8 cellular contexts compared by ENCODE assay signal in genomic region chr6:20211941-20212391, GRCh38. TPM values are rescaled to one million over a fixed set of nuclear protein-coding genes. Genes with fewer than 3 reads are reported as not detected.
DNase-seq lines count a peak whose midpoint lies in the region; ATAC-seq and TF ChIP-seq lines count a peak whose summit lies in the region.

No MANE protein-coding gene starts in this region.

- peak overlapping the region; percentile 84 to 94 (median 86) for H3K4me3 Mint-ChIP-seq in brain
- H3K4me3 Mint-ChIP-seq in stimulated activated naive B cell treated with anti-CD40 and anti-IgM and Interleukin-4, amounts not matched to agents 10 μg/mL and 1 μg/mL and 100 μg/mL, for 72 hours = peak overlapping the region; percentile 91

- no peak for TF ChIP-seq CTCF in brain (conservative IDR thresholded peaks at IDR 0.05)

- peak overlapping the region in 3 of 5 experiments; percentile 49 to 70 (median 55) for H3K27ac Mint-ChIP-seq in brain
- H3K27ac Mint-ChIP-seq in stimulated activated naive B cell treated with anti-CD40 and anti-IgM and Interleukin-4, amounts not matched to agents 10 μg/mL and 1 μg/mL and 100 μg/mL, for 72 hours = peak overlapping the region; percentile 49

- intact Hi-C loops in left colon (cut with DNase I, micrococcal nuclease) = loop anchor here in 1 of 2 donors (10.0 kb wide), 1 partner anchor 87 kb away; no protein-coding TSS in a partner anchor

- peak; percentile 24 for ATAC-seq in HG02943 (IDR thresholded peaks at IDR 0.05; ENCODE audit: low read depth, unreplicated experiment)
- peak; percentile 54 for ATAC-seq in left colon
- peak; percentile 31 to 49 for ATAC-seq in stimulated activated naive B cell treated with anti-CD40 and anti-IgM and Interleukin-4, amounts not matched to agents 10 μg/mL and 1 μg/mL and 100 μg/mL, for 72 hours (replicated peaks)

- peak; percentile 75 for DNase-seq in NCI-H82 (lab: John Stamatoyannopoulos, UW)
- no peak for DNase-seq in NCI-H82 treated with DMSO at 0.1 percent for 48 hours (lab: John Stamatoyannopoulos, UW; ENCODE audit: unreplicated experiment)
- peak; percentile 85 for DNase-seq in NCI-H69 (lab: John Stamatoyannopoulos, UW)
- DNase-seq in left colon = peak; percentile 57 to 69
- DNase-seq in stimulated activated naive B cell treated with anti-CD40 and anti-IgM and Interleukin-4, amounts not matched to agents 10 μg/mL and 1 μg/mL and 100 μg/mL, for 72 hours = no peak
- no peak for DNase-seq in dedifferentiated amniotic fluid mesenchymal stem cell (ENCODE audit: extremely low spot score)

- no peaks in the 10 kb centered on the region for H3K9me3 Mint-ChIP-seq in brain
- no peaks in the 10 kb centered on the region for H3K9me3 Mint-ChIP-seq in stimulated activated naive B cell treated with anti-CD40 and anti-IgM and Interleukin-4, amounts not matched to agents 10 μg/mL and 1 μg/mL and 100 μg/mL, for 72 hours

- no peaks in the 10 kb centered on the region for H3K36me3 Mint-ChIP-seq in brain
- no peaks in the 10 kb centered on the region for H3K36me3 Mint-ChIP-seq in stimulated activated naive B cell treated with anti-CD40 and anti-IgM and Interleukin-4, amounts not matched to agents 10 μg/mL and 1 μg/mL and 100 μg/mL, for 72 hours

- peaks cover 27% of the 10 kb centered on the region for H3K27me3 Mint-ChIP-seq in brain
- peaks cover 13% of the 10 kb centered on the region in 2 donors for H3K27me3 Mint-ChIP-seq in stimulated activated naive B cell treated with anti-CD40 and anti-IgM and Interleukin-4, amounts not matched to agents 10 μg/mL and 1 μg/mL and 100 μg/mL, for 72 hours

- peaks cover 20% of the 10 kb centered on the region for H3K4me1 Mint-ChIP-seq in brain
- H3K4me1 Mint-ChIP-seq in stimulated activated naive B cell treated with anti-CD40 and anti-IgM and Interleukin-4, amounts not matched to agents 10 μg/mL and 1 μg/mL and 100 μg/mL, for 72 hours = peaks cover 20 to 27% of the 10 kb centered on the region in 2 donors

RNA-seq across cellular contexts. Expression of gene MBOAT1, which starts 0.3 kb away (rescaled TPM):
- 1.3 TPM for polyA plus RNA-seq in brain (ENCODE audit: insufficient read depth, low read depth, low replicate concordance)
- 10 to 100 TPM; 54.7 to 72.6 TPM for total RNA-seq in left colon

Comparison
In these comparisons a context has a peak if more than half of its experiments do, and no peak if none do; other contexts are left out.
1. DNase-seq: peak in NCI-H82 (single experiment), NCI-H69 (single experiment) and left colon (2 of 2); none in NCI-H82 treated with DMSO at 0.1 percent for 48 hours (single experiment), stimulated activated naive B cell treated with anti-CD40 and anti-IgM and Interleukin-4, amounts not matched to agents 10 μg/mL and 1 μg/mL and 100 μg/mL, for 72 hours (single experiment) and dedifferentiated amniotic fluid mesenchymal stem cell (single experiment).
2. Peak in every context shown above with its lines, with median percentiles within 50 percentile points of each other: ATAC-seq.